Comparison of ENCODE assay signal across 8 cellular contexts in genomic region chr4:67430989-67431388, GRCh38.
"Had no signal": no experiment of that assay in that cellular context is flagged by ENCODE, and none has a peak within 500 bp of the region (broad histone marks: within the 10 kb centered on the region; RNA-seq: fewer than 3 reads in every experiment).

No MANE protein-coding gene starts in this region.

- H3K27ac ChIP-seq: KMS-11 had no signal

- H3K9ac ChIP-seq: KMS-11 had no signal

- H3K4me2 ChIP-seq: KMS-11 had no signal

- H3K4me3 Mint-ChIP-seq: H9 had no signal

- H3K4me1 Mint-ChIP-seq: H9 had no signal

- DNase-seq: GOT3, H9, HCEC 1CT, Karpas-422, KBM-7 had no signal

- FAIRE-seq: H54, HTR-8/SVneo had no signal

- H3K27ac Mint-ChIP-seq: H9 had no signal
